ENCODE assay signal across 1 cellular context in the genomic region with DNA sequence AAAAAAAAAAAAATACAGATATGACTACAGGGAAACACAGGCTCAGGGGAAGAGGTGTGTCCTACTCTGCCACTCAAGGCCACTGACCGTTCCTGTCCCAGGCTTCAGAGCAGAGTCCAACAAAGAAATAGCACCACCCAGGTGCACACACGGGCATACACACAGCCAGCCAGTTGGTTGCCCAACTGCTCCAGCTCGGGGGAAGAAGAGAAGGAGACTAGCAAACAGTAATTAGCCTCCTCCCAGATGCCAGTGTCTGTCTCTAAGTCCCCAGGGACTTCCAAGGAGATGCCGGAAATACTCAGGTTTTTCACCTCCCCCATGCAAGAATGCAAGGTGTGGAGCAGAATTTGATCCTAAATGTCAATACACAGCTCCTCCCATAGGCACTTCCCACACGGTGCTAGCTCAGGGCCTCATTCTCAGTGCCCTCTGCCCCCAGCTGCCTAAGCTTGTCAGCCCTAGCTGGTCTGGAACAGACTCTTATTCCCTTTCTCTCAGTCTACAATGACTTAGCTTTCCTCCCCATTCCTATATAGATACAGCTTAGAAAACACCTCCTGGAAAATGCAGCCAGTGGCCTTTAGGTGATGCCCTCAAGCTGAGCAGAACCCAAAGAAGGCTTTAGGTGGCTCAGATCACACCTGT.
TF ChIP-seq lines count a peak whose summit lies in the region.

No MANE protein-coding gene starts in this region.

TF ChIP-seq in HepG2, 621 proteins besides CTCF, POLR2A, EP300 and RAD21 (continued from another document and continues in another):
- TF ChIP-seq ZNF318 (CRISPR knock-in tag; IDR thresholded peaks at IDR 0.05), result 0 out of 2 replicates have a peak, but pooled peaks have one; percentile 23
- TF ChIP-seq SOX6 (IDR thresholded peaks at IDR 0.05), result no peak
- peak; percentile 84 for TF ChIP-seq SOX6 (CRISPR knock-in tag; IDR thresholded peaks at IDR 0.05)
- peak; percentile 63 for TF ChIP-seq FOXA3 (CRISPR knock-in tag; IDR thresholded peaks at IDR 0.05)
- 0 out of 2 replicates have a peak, but pooled peaks have one; percentile 21 for TF ChIP-seq MIER3 (CRISPR knock-in tag; IDR thresholded peaks at IDR 0.05; ENCODE audit: borderline replicate concordance)
- 0 out of 2 replicates have a peak, but pooled peaks have one; percentile 59 for TF ChIP-seq MYC (CRISPR knock-in tag; IDR thresholded peaks at IDR 0.05; ENCODE audit: borderline replicate concordance)
- TF ChIP-seq KMT2B (CRISPR knock-in tag; IDR thresholded peaks at IDR 0.05), result 0 out of 2 replicates have a peak, but pooled peaks have one; percentile 32
- peak; percentile 37; the same call in 1 of the 2 replicates for TF ChIP-seq PITX1 (CRISPR knock-in tag; IDR thresholded peaks at IDR 0.05)
- TF ChIP-seq MED1 (CRISPR knock-in tag; IDR thresholded peaks at IDR 0.05), result peak; percentile 76
- TF ChIP-seq CHD4 (IDR thresholded peaks at IDR 0.05; ENCODE audit: borderline replicate concordance, low read length), result peak; percentile 70; the same call in 1 of the 2 replicates
- peak; percentile 58; the same call in 1 of the 2 replicates for TF ChIP-seq RXRB (CRISPR knock-in tag; IDR thresholded peaks at IDR 0.05; ENCODE audit: borderline replicate concordance)
- TF ChIP-seq ZNF691 (CRISPR knock-in tag; IDR thresholded peaks at IDR 0.05; ENCODE audit: borderline replicate concordance, low read depth), result 0 out of 2 replicates have a peak, but pooled peaks have one; percentile 48
- 0 out of 2 replicates have a peak, but pooled peaks have one; percentile 87 for TF ChIP-seq ZNF335 (CRISPR knock-in tag; IDR thresholded peaks at IDR 0.05)
- TF ChIP-seq ZNF343 (CRISPR knock-in tag; IDR thresholded peaks at IDR 0.05), result no peak
- peak; percentile 76; the same call in 1 of the 2 replicates for TF ChIP-seq ZNF556 (CRISPR knock-in tag; IDR thresholded peaks at IDR 0.05; ENCODE audit: borderline replicate concordance)
- no peak for TF ChIP-seq ZSCAN22 (CRISPR knock-in tag; IDR thresholded peaks at IDR 0.05)
- TF ChIP-seq HDAC2 (CRISPR knock-in tag; IDR thresholded peaks at IDR 0.05), result peak; percentile 74
- peak; percentile 39; the same call in 1 of the 2 replicates for TF ChIP-seq GATA4 (IDR thresholded peaks at IDR 0.05; ENCODE audit: borderline replicate concordance, low read depth)
- peak; percentile 88 for TF ChIP-seq PHF21A (CRISPR knock-in tag; IDR thresholded peaks at IDR 0.05)
- peak; percentile 59; the same call in 1 of the 2 replicates for TF ChIP-seq ZMYM4 (CRISPR knock-in tag; IDR thresholded peaks at IDR 0.05)
- TF ChIP-seq ZNF34 (CRISPR knock-in tag; IDR thresholded peaks at IDR 0.05; ENCODE audit: borderline replicate concordance), result no peak
- peak; percentile 52; the same call in 1 of the 2 replicates for TF ChIP-seq GATAD1 (CRISPR knock-in tag; IDR thresholded peaks at IDR 0.05)
- 0 out of 2 replicates have a peak, but pooled peaks have one; percentile 23 for TF ChIP-seq ZMYM2 (CRISPR knock-in tag; IDR thresholded peaks at IDR 0.05)
- peak; percentile 86 for TF ChIP-seq ZNF281 (CRISPR knock-in tag; IDR thresholded peaks at IDR 0.05; ENCODE audit: borderline replicate concordance)
- peak; percentile 58 for TF ChIP-seq ZNF644 (CRISPR knock-in tag; IDR thresholded peaks at IDR 0.05; ENCODE audit: low read depth)
- no peak for TF ChIP-seq PCBP2 (optimal IDR thresholded peaks at IDR 0.05; ENCODE audit: low read depth, low read length, poor library complexity, severe bottlenecking)
- no peak for TF ChIP-seq HNRNPH1 (optimal IDR thresholded peaks at IDR 0.05; ENCODE audit: low read depth, low read length)
- TF ChIP-seq ARID4A (CRISPR knock-in tag; IDR thresholded peaks at IDR 0.05; ENCODE audit: borderline replicate concordance), result peak; percentile 76
- peak; percentile 73; the same call in 1 of the 2 replicates for TF ChIP-seq SP5 (CRISPR knock-in tag; IDR thresholded peaks at IDR 0.05; ENCODE audit: borderline replicate concordance, low read depth)
- no peak for TF ChIP-seq ARNT2 (CRISPR knock-in tag; IDR thresholded peaks at IDR 0.05; ENCODE audit: low read depth)
- peak; percentile 86; the same call in 1 of the 2 replicates for TF ChIP-seq ZNF788 (CRISPR knock-in tag; IDR thresholded peaks at IDR 0.05; ENCODE audit: borderline replicate concordance)
- TF ChIP-seq GTF3A (CRISPR knock-in tag; conservative IDR thresholded peaks at IDR 0.05), result no peak
- TF ChIP-seq, protein P1, sequence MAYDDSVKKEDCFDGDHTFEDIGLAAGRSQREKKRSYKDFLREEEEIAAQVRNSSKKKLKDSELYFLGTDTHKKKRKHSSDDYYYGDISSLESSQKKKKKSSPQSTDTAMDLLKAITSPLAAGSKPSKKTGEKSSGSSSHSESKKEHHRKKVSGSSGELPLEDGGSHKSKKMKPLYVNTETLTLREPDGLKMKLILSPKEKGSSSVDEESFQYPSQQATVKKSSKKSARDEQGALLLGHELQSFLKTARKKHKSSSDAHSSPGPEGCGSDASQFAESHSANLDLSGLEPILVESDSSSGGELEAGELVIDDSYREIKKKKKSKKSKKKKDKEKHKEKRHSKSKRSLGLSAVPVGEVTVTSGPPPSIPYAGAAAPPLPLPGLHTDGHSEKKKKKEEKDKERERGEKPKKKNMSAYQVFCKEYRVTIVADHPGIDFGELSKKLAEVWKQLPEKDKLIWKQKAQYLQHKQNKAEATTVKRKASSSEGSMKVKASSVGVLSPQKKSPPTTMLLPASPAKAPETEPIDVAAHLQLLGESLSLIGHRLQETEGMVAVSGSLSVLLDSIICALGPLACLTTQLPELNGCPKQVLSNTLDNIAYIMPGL (CRISPR knock-in tag; IDR thresholded peaks at IDR 0.05; ENCODE audit: borderline replicate concordance in 1 of 2, low read depth in 1 of 2), result peak; percentile 56 to 62; a peak in 2 of 4 replicates
- TF ChIP-seq THAP11 (CRISPR knock-in tag; IDR thresholded peaks at IDR 0.05), result peak; percentile 84
- peak; percentile 67 for TF ChIP-seq NCOA2 (CRISPR knock-in tag; IDR thresholded peaks at IDR 0.05)
- TF ChIP-seq TGIF2 (CRISPR knock-in tag; IDR thresholded peaks at IDR 0.05), result peak; percentile 63; the same call in 1 of the 2 replicates
- TF ChIP-seq ETV6 (CRISPR knock-in tag; conservative IDR thresholded peaks at IDR 0.05), result no peak
- TF ChIP-seq TBX2 (CRISPR knock-in tag; IDR thresholded peaks at IDR 0.05; ENCODE audit: borderline replicate concordance), result peak; percentile 92
- TF ChIP-seq NR2F6 (IDR thresholded peaks at IDR 0.05), result peak; percentile 32; the same call in 1 of the 2 replicates
- peak; percentile 62 for TF ChIP-seq NR2F6 (CRISPR knock-in tag; IDR thresholded peaks at IDR 0.05)
- no peak for TF ChIP-seq YEATS4 (CRISPR knock-in tag; IDR thresholded peaks at IDR 0.05; ENCODE audit: borderline replicate concordance)
